Comparison of ENCODE assay signal across 1 cellular context in genomic region chr19:6652214-6653094, GRCh38.
TF ChIP-seq lines count a peak whose summit lies in the region.

No MANE protein-coding gene starts in this region.

TF ChIP-seq in K562, 482 proteins besides CTCF, POLR2A, EP300 and RAD21 (continued from another document and continues in another):
- TF ChIP-seq, protein P1, sequence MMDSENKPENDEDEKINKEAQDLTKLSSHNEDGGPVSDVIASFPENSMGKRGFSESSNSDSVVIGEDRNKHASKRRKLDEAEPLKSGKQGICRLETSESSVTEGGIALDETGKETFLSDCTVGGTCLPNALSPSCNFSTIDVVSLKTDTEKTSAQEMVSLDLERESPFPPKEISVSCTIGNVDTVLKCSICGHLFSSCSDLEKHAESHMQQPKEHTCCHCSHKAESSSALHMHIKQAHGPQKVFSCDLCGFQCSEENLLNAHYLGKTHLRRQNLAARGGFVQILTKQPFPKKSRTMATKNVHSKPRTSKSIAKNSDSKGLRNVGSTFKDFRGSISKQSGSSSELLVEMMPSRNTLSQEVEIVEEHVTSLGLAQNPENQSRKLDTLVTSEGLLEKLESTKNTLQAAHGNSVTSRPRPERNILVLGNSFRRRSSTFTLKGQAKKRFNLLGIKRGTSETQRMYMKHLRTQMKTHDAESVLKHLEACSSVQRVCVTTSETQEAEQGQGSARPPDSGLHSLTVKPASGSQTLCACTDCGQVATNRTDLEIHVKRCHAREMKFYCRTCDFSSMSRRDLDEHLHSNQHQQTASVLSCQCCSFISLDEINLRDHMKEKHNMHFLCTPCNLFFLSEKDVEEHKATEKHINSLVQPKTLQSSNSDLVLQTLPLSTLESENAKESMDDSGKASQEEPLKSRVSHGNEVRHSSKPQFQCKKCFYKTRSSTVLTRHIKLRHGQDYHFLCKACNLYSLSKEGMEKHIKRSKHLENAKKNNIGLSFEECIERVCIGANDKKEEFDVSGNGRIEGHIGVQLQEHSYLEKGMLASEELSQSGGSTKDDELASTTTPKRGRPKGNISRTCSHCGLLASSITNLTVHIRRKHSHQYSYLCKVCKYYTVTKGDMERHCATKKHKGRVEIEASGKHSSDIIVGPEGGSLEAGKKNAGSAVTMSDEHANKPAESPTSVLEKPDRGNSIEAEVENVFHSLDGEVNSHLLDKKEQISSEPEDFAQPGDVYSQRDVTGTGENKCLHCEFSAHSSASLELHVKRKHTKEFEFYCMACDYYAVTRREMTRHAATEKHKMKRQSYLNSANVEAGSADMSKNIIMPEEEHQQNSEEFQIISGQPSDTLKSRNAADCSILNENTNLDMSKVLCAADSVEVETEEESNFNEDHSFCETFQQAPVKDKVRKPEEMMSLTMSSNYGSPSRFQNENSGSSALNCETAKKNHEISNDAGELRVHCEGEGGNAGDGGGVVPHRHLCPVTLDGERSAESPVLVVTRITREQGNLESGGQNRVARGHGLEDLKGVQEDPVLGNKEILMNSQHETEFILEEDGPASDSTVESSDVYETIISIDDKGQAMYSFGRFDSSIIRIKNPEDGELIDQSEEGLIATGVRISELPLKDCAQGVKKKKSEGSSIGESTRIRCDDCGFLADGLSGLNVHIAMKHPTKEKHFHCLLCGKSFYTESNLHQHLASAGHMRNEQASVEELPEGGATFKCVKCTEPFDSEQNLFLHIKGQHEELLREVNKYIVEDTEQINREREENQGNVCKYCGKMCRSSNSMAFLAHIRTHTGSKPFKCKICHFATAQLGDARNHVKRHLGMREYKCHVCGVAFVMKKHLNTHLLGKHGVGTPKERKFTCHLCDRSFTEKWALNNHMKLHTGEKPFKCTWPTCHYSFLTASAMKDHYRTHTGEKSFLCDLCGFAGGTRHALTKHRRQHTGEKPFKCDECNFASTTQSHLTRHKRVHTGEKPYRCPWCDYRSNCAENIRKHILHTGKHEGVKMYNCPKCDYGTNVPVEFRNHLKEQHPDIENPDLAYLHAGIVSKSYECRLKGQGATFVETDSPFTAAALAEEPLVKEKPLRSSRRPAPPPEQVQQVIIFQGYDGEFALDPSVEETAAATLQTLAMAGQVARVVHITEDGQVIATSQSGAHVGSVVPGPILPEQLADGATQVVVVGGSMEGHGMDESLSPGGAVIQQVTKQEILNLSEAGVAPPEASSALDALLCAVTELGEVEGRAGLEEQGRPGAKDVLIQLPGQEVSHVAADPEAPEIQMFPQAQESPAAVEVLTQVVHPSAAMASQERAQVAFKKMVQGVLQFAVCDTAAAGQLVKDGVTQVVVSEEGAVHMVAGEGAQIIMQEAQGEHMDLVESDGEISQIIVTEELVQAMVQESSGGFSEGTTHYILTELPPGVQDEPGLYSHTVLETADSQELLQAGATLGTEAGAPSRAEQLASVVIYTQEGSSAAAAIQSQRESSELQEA (IDR thresholded peaks at IDR 0.05; ENCODE audit: low read depth), result no peak
- no peak for TF ChIP-seq ZNF347 (CRISPR knock-in tag; IDR thresholded peaks at IDR 0.05; ENCODE audit: low read depth)
- no peak for TF ChIP-seq NBN (IDR thresholded peaks at IDR 0.05; ENCODE audit: low read depth)
- TF ChIP-seq ATF3 (IDR thresholded peaks at IDR 0.05), result peak; percentile 83; the same call in 1 of the 2 replicates
- TF ChIP-seq ATF3 (CRISPR knock-in tag; conservative IDR thresholded peaks at IDR 0.05), result no peak
- TF ChIP-seq RBM22 (IDR thresholded peaks at IDR 0.05; ENCODE audit: low read depth, low read length, poor library complexity, severe bottlenecking), result no peak
- no peak for TF ChIP-seq FOXP1 (CRISPR knock-in tag; IDR thresholded peaks at IDR 0.05)
- no peak for TF ChIP-seq ZNF282 (CRISPR knock-in tag; IDR thresholded peaks at IDR 0.05)
- TF ChIP-seq E2F5 (CRISPR knock-in tag; IDR thresholded peaks at IDR 0.05), result no peak
- TF ChIP-seq GTF2A2 (tag; IDR thresholded peaks at IDR 0.05), result no peak
- peak; percentile 47; the same call in 1 of the 2 replicates for TF ChIP-seq STAT5A (IDR thresholded peaks at IDR 0.05; ENCODE audit: borderline replicate concordance, low read length)
- TF ChIP-seq, protein P2, sequence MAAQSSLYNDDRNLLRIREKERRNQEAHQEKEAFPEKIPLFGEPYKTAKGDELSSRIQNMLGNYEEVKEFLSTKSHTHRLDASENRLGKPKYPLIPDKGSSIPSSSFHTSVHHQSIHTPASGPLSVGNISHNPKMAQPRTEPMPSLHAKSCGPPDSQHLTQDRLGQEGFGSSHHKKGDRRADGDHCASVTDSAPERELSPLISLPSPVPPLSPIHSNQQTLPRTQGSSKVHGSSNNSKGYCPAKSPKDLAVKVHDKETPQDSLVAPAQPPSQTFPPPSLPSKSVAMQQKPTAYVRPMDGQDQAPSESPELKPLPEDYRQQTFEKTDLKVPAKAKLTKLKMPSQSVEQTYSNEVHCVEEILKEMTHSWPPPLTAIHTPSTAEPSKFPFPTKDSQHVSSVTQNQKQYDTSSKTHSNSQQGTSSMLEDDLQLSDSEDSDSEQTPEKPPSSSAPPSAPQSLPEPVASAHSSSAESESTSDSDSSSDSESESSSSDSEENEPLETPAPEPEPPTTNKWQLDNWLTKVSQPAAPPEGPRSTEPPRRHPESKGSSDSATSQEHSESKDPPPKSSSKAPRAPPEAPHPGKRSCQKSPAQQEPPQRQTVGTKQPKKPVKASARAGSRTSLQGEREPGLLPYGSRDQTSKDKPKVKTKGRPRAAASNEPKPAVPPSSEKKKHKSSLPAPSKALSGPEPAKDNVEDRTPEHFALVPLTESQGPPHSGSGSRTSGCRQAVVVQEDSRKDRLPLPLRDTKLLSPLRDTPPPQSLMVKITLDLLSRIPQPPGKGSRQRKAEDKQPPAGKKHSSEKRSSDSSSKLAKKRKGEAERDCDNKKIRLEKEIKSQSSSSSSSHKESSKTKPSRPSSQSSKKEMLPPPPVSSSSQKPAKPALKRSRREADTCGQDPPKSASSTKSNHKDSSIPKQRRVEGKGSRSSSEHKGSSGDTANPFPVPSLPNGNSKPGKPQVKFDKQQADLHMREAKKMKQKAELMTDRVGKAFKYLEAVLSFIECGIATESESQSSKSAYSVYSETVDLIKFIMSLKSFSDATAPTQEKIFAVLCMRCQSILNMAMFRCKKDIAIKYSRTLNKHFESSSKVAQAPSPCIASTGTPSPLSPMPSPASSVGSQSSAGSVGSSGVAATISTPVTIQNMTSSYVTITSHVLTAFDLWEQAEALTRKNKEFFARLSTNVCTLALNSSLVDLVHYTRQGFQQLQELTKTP (IDR thresholded peaks at IDR 0.05; ENCODE audit: low read depth in 1 of 2, partially characterized antibody in 2 of 2), result no peak
- peak; percentile 85 for TF ChIP-seq CREM (IDR thresholded peaks at IDR 0.05; ENCODE audit: low read depth)
- TF ChIP-seq ZZZ3 (IDR thresholded peaks at IDR 0.05), result no peak
- no peak for TF ChIP-seq DIDO1 (tag; IDR thresholded peaks at IDR 0.05; ENCODE audit: low read depth)
- no peak for TF ChIP-seq ELF4 (CRISPR knock-in tag; IDR thresholded peaks at IDR 0.05)
- TF ChIP-seq ARID1B (IDR thresholded peaks at IDR 0.05), result peak; percentile 96
- no peak for TF ChIP-seq PCBP1 (IDR thresholded peaks at IDR 0.05; ENCODE audit: low read depth, low read length, poor library complexity, severe bottlenecking)
- no peak for TF ChIP-seq ZNF263 (CRISPR knock-in tag; IDR thresholded peaks at IDR 0.05; ENCODE audit: borderline replicate concordance)
- TF ChIP-seq MCM7 (IDR thresholded peaks at IDR 0.05), result no peak
- TF ChIP-seq THRB (CRISPR knock-in tag; conservative IDR thresholded peaks at IDR 0.05), result no peak
- no peak for TF ChIP-seq ZNF76 (CRISPR knock-in tag; IDR thresholded peaks at IDR 0.05; ENCODE audit: borderline replicate concordance)
- no peak for TF ChIP-seq SRSF3 (IDR thresholded peaks at IDR 0.05; ENCODE audit: insufficient read depth, low read length)
- TF ChIP-seq SMARCC2 (IDR thresholded peaks at IDR 0.05; ENCODE audit: low read depth), result peak; percentile 89
- TF ChIP-seq WHSC1 (IDR thresholded peaks at IDR 0.05; ENCODE audit: low read length), result no peak
- TF ChIP-seq RAD51 (IDR thresholded peaks at IDR 0.05; ENCODE audit: borderline replicate concordance, low read depth), result no peak
- no peak for TF ChIP-seq MEF2A (IDR thresholded peaks at IDR 0.05; ENCODE audit: control insufficient read depth, low read depth, low read length)
- no peak for TF ChIP-seq ZNF24 (IDR thresholded peaks at IDR 0.05)
- TF ChIP-seq, protein P3, sequence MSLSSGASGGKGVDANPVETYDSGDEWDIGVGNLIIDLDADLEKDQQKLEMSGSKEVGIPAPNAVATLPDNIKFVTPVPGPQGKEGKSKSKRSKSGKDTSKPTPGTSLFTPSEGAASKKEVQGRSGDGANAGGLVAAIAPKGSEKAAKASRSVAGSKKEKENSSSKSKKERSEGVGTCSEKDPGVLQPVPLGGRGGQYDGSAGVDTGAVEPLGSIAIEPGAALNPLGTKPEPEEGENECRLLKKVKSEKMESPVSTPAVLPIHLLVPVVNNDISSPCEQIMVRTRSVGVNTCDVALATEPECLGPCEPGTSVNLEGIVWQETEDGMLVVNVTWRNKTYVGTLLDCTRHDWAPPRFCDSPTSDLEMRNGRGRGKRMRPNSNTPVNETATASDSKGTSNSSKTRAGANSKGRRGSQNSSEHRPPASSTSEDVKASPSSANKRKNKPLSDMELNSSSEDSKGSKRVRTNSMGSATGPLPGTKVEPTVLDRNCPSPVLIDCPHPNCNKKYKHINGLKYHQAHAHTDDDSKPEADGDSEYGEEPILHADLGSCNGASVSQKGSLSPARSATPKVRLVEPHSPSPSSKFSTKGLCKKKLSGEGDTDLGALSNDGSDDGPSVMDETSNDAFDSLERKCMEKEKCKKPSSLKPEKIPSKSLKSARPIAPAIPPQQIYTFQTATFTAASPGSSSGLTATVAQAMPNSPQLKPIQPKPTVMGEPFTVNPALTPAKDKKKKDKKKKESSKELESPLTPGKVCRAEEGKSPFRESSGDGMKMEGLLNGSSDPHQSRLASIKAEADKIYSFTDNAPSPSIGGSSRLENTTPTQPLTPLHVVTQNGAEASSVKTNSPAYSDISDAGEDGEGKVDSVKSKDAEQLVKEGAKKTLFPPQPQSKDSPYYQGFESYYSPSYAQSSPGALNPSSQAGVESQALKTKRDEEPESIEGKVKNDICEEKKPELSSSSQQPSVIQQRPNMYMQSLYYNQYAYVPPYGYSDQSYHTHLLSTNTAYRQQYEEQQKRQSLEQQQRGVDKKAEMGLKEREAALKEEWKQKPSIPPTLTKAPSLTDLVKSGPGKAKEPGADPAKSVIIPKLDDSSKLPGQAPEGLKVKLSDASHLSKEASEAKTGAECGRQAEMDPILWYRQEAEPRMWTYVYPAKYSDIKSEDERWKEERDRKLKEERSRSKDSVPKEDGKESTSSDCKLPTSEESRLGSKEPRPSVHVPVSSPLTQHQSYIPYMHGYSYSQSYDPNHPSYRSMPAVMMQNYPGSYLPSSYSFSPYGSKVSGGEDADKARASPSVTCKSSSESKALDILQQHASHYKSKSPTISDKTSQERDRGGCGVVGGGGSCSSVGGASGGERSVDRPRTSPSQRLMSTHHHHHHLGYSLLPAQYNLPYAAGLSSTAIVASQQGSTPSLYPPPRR (CRISPR knock-in tag; IDR thresholded peaks at IDR 0.05; ENCODE audit: borderline replicate concordance), result no peak
- TF ChIP-seq SPI1 (IDR thresholded peaks at IDR 0.05; ENCODE audit: borderline replicate concordance, low read depth, low read length), result no peak
- peak; percentile 62 for TF ChIP-seq FOSL1 (tag; conservative IDR thresholded peaks at IDR 0.05)
- TF ChIP-seq POLR2H (tag; IDR thresholded peaks at IDR 0.05; ENCODE audit: low read depth), result no peak
- TF ChIP-seq, protein P4, sequence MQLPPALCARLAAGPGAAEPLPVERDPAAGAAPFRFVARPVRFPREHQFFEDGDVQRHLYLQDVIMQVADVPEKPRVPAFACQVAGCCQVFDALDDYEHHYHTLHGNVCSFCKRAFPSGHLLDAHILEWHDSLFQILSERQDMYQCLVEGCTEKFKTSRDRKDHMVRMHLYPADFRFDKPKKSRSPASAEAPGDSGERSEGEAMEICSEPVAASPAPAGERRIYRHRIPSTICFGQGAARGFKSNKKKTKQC (CRISPR knock-in tag; IDR thresholded peaks at IDR 0.05), result no peak
- no peak for TF ChIP-seq PHF20 (IDR thresholded peaks at IDR 0.05; ENCODE audit: partially characterized antibody)
- TF ChIP-seq ZNF583 (CRISPR knock-in tag; IDR thresholded peaks at IDR 0.05), result no peak
- TF ChIP-seq, protein P5, sequence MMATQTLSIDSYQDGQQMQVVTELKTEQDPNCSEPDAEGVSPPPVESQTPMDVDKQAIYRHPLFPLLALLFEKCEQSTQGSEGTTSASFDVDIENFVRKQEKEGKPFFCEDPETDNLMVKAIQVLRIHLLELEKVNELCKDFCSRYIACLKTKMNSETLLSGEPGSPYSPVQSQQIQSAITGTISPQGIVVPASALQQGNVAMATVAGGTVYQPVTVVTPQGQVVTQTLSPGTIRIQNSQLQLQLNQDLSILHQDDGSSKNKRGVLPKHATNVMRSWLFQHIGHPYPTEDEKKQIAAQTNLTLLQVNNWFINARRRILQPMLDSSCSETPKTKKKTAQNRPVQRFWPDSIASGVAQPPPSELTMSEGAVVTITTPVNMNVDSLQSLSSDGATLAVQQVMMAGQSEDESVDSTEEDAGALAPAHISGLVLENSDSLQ (IDR thresholded peaks at IDR 0.05), result peak; percentile 85
- TF ChIP-seq KLF13 (tag; IDR thresholded peaks at IDR 0.05; ENCODE audit: borderline replicate concordance, low read depth), result no peak
- no peak for TF ChIP-seq ZNF75A (CRISPR knock-in tag; IDR thresholded peaks at IDR 0.05)
- TF ChIP-seq IRF1 (CRISPR knock-in tag; IDR thresholded peaks at IDR 0.05; ENCODE audit: borderline replicate concordance), result no peak
- no peak for TF ChIP-seq MTA1 (IDR thresholded peaks at IDR 0.05; ENCODE audit: borderline replicate concordance)
- no peak for TF ChIP-seq CHD2 (IDR thresholded peaks at IDR 0.05; ENCODE audit: low read depth, low read length)
